In the genomic region with DNA sequence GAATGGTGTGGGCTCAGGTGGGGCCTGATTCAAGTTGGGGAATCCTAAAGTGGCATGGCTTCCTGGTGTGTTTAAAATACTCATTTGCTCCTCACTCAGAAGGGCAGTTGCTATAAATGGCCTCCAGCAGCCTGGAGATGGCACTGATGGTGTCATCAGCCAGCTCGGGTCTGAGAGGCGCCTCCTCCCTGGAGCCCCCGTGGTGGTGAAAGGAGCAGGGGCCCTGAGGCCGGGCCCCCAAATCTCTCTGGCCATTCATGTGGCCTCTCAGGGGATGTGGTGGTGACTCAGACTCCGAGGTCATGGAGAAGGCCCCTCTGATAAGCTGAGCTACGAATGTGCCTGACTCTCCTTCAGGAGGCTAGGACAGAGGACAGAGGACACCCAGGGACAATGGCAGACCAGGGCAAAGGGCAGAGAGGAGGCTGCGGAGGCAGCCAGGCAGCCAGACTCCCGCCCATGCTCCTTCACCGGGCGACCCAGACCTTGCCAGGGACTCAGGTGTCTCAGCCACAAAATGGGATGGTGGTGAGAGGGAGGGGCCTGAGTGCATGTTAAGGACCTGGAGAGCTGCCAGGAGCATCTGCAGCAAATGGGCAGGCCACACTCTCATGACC, we compare ENCODE assay signal across 1 cellular context.
TF ChIP-seq lines count a peak whose summit lies in the region.

No MANE protein-coding gene starts in this region.

TF ChIP-seq in HCT116, 20 proteins besides CTCF, POLR2A, EP300 and RAD21 (continued from another document):
- TF ChIP-seq SIN3A (IDR thresholded peaks at IDR 0.05; ENCODE audit: low read depth) = no peak
- no peak for TF ChIP-seq CBX3 (IDR thresholded peaks at IDR 0.05; ENCODE audit: low read depth)
